Comparison of ENCODE assay signal across 15 cellular contexts in the genomic region with DNA sequence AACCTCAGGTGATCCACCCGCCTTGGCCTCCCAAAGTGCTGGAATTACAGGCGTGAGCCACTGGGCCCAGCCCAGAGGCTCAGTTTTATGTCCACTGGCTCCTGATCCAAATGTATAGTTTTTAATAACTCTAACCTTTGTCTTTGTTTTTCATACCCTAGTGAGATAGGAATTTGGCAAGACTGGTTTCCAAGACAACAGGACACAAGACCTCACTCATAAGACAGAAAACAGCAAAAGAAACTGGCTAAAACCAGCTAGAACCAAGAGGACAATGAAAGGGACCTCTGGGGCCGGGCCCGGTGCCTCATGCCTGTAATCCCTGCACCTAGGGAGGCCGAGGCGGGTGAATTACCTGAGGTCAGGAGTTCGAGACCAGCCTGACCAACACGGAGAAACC. TPM values are rescaled to one million over a fixed set of nuclear protein-coding genes. Genes with fewer than 3 reads are reported as not detected.
A peak's percentile ranks its signal among the peaks of the same experiment; 100 is the strongest.
DNase-seq lines count a peak whose midpoint lies in the region; ATAC-seq and TF ChIP-seq lines count a peak whose summit lies in the region.
"Had no signal": no experiment of that assay in that cellular context is flagged by ENCODE, and none has a peak within 500 bp of the region (broad histone marks: within the 10 kb centered on the region; RNA-seq: fewer than 3 reads in every experiment).

No MANE protein-coding gene starts in this region.

- CTCF ChIA-PET in CD8-positive, alpha-beta memory T cell (lab: Charles Lee) = interaction anchor here (1.1 to 3.5 kb wide), 6 partner anchors 14 to 94 kb away, joined by 3 to 10 read pairs (median 4); a partner anchor contains a TSS

- H3K9me3 Mint-ChIP-seq in CD8-positive, alpha-beta memory T cell = peaks cover 0 to 1% (median 0%) of the 10 kb centered on the region in 5 donors
- no peaks in the 10 kb centered on the region for H3K9me3 Mint-ChIP-seq in naive thymus-derived CD8-positive, alpha-beta T cell

- no peaks in the 10 kb centered on the region for H3K27me3 ChIP-seq in CD8-positive, alpha-beta memory T cell (ENCODE audit: insufficient read depth, low read length, poor library complexity, severe bottlenecking)
- H3K27me3 ChIP-seq in MG63 = no peaks in the 10 kb centered on the region
- H3K27me3 ChIP-seq: esophagus squamous epithelium, neutrophil had no signal

- H3K4me1 Mint-ChIP-seq in CD8-positive, alpha-beta memory T cell = peaks cover 7 to 16% (median 8%) of the 10 kb centered on the region in 3 donors
- peaks cover 6 to 32% (median 10%) of the 10 kb centered on the region in 4 donors for H3K4me1 Mint-ChIP-seq in naive thymus-derived CD8-positive, alpha-beta T cell

- no peak overlapping the region for H3K27ac ChIP-seq in CD8-positive, alpha-beta memory T cell (ENCODE audit: low read depth, low read length)

- TF ChIP-seq CTCF in choroid plexus epithelial cell (conservative IDR thresholded peaks at IDR 0.05; ENCODE audit: low read depth, low read length) = no peak

- H3K36me3 ChIP-seq in CD8-positive, alpha-beta memory T cell (ENCODE audit: insufficient read depth, low read length) = no peaks in the 10 kb centered on the region
- H3K36me3 ChIP-seq in MG63 = peaks cover 7% of the 10 kb centered on the region
- H3K36me3 ChIP-seq: esophagus squamous epithelium, neutrophil had no signal

- ATAC-seq in naive thymus-derived CD8-positive, alpha-beta T cell = no peak
- ATAC-seq in HG02884 (IDR thresholded peaks at IDR 0.05; ENCODE audit: unreplicated experiment) = no peak
- ATAC-seq in GM18870 (IDR thresholded peaks at IDR 0.05; ENCODE audit: unreplicated experiment) = no peak

- no peak for DNase-seq in CD8-positive, alpha-beta memory T cell
- no peak for DNase-seq in MG63
- peak; percentile 93 for DNase-seq in choroid plexus epithelial cell (ENCODE audit: low read depth)
- DNase-seq in naive thymus-derived CD8-positive, alpha-beta T cell = no peak
- DNase-seq in NCI-H1048 (lab: John Stamatoyannopoulos, UW) = no peak
- no peak for DNase-seq in occipital lobe (lab: John Stamatoyannopoulos, UW)
- DNase-seq: COR-L47; esophagus squamous epithelium; MM.1S; stimulated activated CD4-positive, alpha-beta T cell treated with anti-CD3 and anti-CD28 coated beads, Interleukin-2, amount 100 ng/mL, for 48 hours; T-helper 9 cell had no signal

- no peaks in the 10 kb centered on the region for H3K27me3 Mint-ChIP-seq in CD8-positive, alpha-beta memory T cell
- H3K27me3 Mint-ChIP-seq in naive thymus-derived CD8-positive, alpha-beta T cell = no peaks in the 10 kb centered on the region

- peaks cover 9% of the 10 kb centered on the region for H3K4me1 ChIP-seq in CD8-positive, alpha-beta memory T cell (ENCODE audit: insufficient read depth, low read length)

- POLR2A ChIA-PET in CD8-positive, alpha-beta memory T cell (lab: Charles Lee) = interaction anchor here (0.6 to 1.6 kb wide), 3 partner anchors 10 to 75 kb away, joined by 3 to 5 read pairs (median 3); a partner anchor contains a TSS
- POLR2A ChIA-PET in naive thymus-derived CD8-positive, alpha-beta T cell (lab: Charles Lee) = interaction anchor here (0.6 to 3.4 kb wide), 23 partner anchors 9 to 1179 kb away, joined by 3 to 40 read pairs (median 4); a partner anchor contains a TSS

- H3K36me3 Mint-ChIP-seq in CD8-positive, alpha-beta memory T cell = peaks cover 2 to 9% (median 7%) of the 10 kb centered on the region in 3 donors
- H3K36me3 Mint-ChIP-seq in naive thymus-derived CD8-positive, alpha-beta T cell = peaks cover 0 to 20% (median 10%) of the 10 kb centered on the region in 3 donors

- peak overlapping the region in 4 of 8 donors; percentile 38 to 77 (median 56) for H3K27ac Mint-ChIP-seq in CD8-positive, alpha-beta memory T cell
- peak overlapping the region; percentile 60 to 100 (median 98) for H3K27ac Mint-ChIP-seq in naive thymus-derived CD8-positive, alpha-beta T cell

- H3K9me3 ChIP-seq in CD8-positive, alpha-beta memory T cell (ENCODE audit: low read length) = no peaks in the 10 kb centered on the region
- H3K9me3 ChIP-seq in MG63 = peaks cover 2% of the 10 kb centered on the region; the same call in 1 of the 2 replicates
- H3K9me3 ChIP-seq: esophagus squamous epithelium, neutrophil had no signal

- no peak overlapping the region for H3K4me3 ChIP-seq in CD8-positive, alpha-beta memory T cell (ENCODE audit: low read length)
- H3K4me3 ChIP-seq in MG63 (peak overlapping the region; percentile 92), choroid plexus epithelial cell (ENCODE audit: low read depth, low read length) (no peak overlapping the region)

- peak overlapping the region in 6 of 7 donors; percentile 27 to 69 (median 53) for H3K4me3 Mint-ChIP-seq in CD8-positive, alpha-beta memory T cell
- peak overlapping the region; percentile 52 to 97 (median 80) for H3K4me3 Mint-ChIP-seq in naive thymus-derived CD8-positive, alpha-beta T cell

RNA-seq across cellular contexts. Expression of a gene that starts 27.6 kb away (rescaled TPM):
- under 1 TPM; 0.66 to 0.84 TPM for total RNA-seq in CD8-positive, alpha-beta memory T cell
- not detected for polyA plus RNA-seq in CD8-positive, alpha-beta memory T cell
- total RNA-seq in MG63 (2014; rRNA removed; shearing (Covaris generic); ENCODE audit: low replicate concordance) = not detected in 2 replicates
- 1 to 10 TPM; 2.3 to 2.7 TPM for total RNA-seq in naive thymus-derived CD8-positive, alpha-beta T cell
- polyA plus RNA-seq in naive thymus-derived CD8-positive, alpha-beta T cell = under 1 TPM; 0.19 to 0.54 (median 0.40) TPM
- total RNA-seq in occipital lobe = 42.1 TPM

RNA-seq across cellular contexts. Expression of a gene that starts 29.1 kb away (rescaled TPM):
- total RNA-seq in CD8-positive, alpha-beta memory T cell = 1 to 10 TPM; 6.9 to 7.2 TPM
- 0.91 TPM for polyA plus RNA-seq in CD8-positive, alpha-beta memory T cell
- 0.33 and 1.4 TPM in 2 replicates for total RNA-seq in MG63 (2014; rRNA removed; shearing (Covaris generic); ENCODE audit: low replicate concordance)
- 1 to 10 TPM; 3.5 to 5.1 TPM for total RNA-seq in naive thymus-derived CD8-positive, alpha-beta T cell
- under 1 TPM in 2 of 3 donors, not detected in 1; 0.14 to 0.53 TPM for polyA plus RNA-seq in naive thymus-derived CD8-positive, alpha-beta T cell
- 0.78 TPM for total RNA-seq in occipital lobe

RNA-seq across cellular contexts. Expression of a gene that starts 41.4 kb away (rescaled TPM):
- total RNA-seq in CD8-positive, alpha-beta memory T cell = 100 to 1,000 TPM; 529 to 537 TPM
- polyA plus RNA-seq in CD8-positive, alpha-beta memory T cell = 135 TPM
- total RNA-seq in MG63 (2014; rRNA removed; shearing (Covaris generic); ENCODE audit: low replicate concordance) = 705 and 777 TPM in 2 replicates
- total RNA-seq in naive thymus-derived CD8-positive, alpha-beta T cell = 100 to 1,000 TPM in 1 of 2 experiments, 10 to 100 TPM in 1; 97.4 to 100 TPM
- polyA plus RNA-seq in naive thymus-derived CD8-positive, alpha-beta T cell = 100 to 1,000 TPM; 150 to 162 (median 158) TPM
- 177 TPM for total RNA-seq in occipital lobe

RNA-seq across cellular contexts. Expression of a gene that starts 44.6 kb away (rescaled TPM):
- total RNA-seq in CD8-positive, alpha-beta memory T cell = under 1 TPM; 0.42 to 0.79 TPM
- not detected for polyA plus RNA-seq in CD8-positive, alpha-beta memory T cell
- not detected in 2 replicates for total RNA-seq in MG63 (2014; rRNA removed; shearing (Covaris generic); ENCODE audit: low replicate concordance)
- 1 to 10 TPM; 3.5 to 4.8 TPM for total RNA-seq in naive thymus-derived CD8-positive, alpha-beta T cell
- polyA plus RNA-seq in naive thymus-derived CD8-positive, alpha-beta T cell = 1 to 10 TPM in 1 of 3 donors, under 1 TPM in 2; 0.17 to 1.2 (median 0.40) TPM
- total RNA-seq in occipital lobe = 0.31 TPM
- total RNA-seq: esophagus squamous epithelium, kidney epithelial cell had no signal

RNA-seq across cellular contexts. Expression of a gene that starts 48.3 kb away (rescaled TPM):
- 10 to 100 TPM; 82.5 to 87.7 TPM for total RNA-seq in CD8-positive, alpha-beta memory T cell
- 10.1 TPM for polyA plus RNA-seq in CD8-positive, alpha-beta memory T cell
- total RNA-seq in MG63 (2014; rRNA removed; shearing (Covaris generic); ENCODE audit: low replicate concordance) = 83.8 and 115 TPM in 2 replicates
- total RNA-seq in naive thymus-derived CD8-positive, alpha-beta T cell = 10 to 100 TPM; 56.1 to 57.8 TPM
- polyA plus RNA-seq in naive thymus-derived CD8-positive, alpha-beta T cell = 1 to 10 TPM; 4.5 to 6.5 (median 4.9) TPM
- 49.0 TPM for total RNA-seq in occipital lobe

Comparison
In these comparisons a context has a peak if more than half of its experiments do, and no peak if none do; other contexts are left out.
1. RNA of a gene that starts 27.6 kb away (total RNA-seq): 42.1 TPM in occipital lobe (single experiment); 2.3 to 2.7 TPM in naive thymus-derived CD8-positive, alpha-beta T cell, 0.66 to 0.84 TPM in CD8-positive, alpha-beta memory T cell and not detected in MG63; every median in the first group is over 10 times any median in the second.